Comparison of ENCODE assay signal across 15 cellular contexts in the genomic region with DNA sequence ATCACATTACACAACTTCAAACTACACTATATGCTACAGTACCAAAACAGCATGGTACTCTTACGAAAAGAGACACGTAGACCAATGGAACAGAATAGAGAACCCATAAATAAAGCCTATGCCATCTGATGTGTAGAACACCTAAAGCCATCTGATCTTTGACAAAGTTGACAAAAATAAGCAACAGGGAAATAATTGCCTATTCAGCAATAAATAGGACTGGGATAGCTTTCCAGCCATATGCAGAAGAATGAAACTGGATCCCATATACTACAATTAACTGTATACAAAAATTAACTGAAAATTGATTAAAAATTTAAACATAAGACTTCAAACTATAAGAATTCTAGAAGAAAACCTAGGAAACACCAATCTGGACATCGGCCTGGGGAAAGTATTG.
DNase-seq lines count a peak whose midpoint lies in the region; ATAC-seq and TF ChIP-seq lines count a peak whose summit lies in the region.
"Had no signal": no experiment of that assay in that cellular context is flagged by ENCODE, and none has a peak within 500 bp of the region (broad histone marks: within the 10 kb centered on the region; RNA-seq: fewer than 3 reads in every experiment).

No MANE protein-coding gene starts in this region.

- H3K4me1 ChIP-seq in DND-41 (ENCODE audit: insufficient read depth, low read length): peaks cover 42% of the 10 kb centered on the region
- H3K4me1 ChIP-seq in KMS-11 (ENCODE audit: low read depth, poor library complexity, severe bottlenecking): peaks cover 81% of the 10 kb centered on the region
- H3K4me1 ChIP-seq: BE2C; BLaER1 treated with 17β-estradiol and CSF1 and Interleukin-3, amounts not matched to agents 10 nM and 100 nM; HAP-1 had no signal

- H3K4me2 ChIP-seq in DND-41 (ENCODE audit: insufficient read depth, low read length): peak overlapping the region; percentile 27; the same call in 1 of the 2 replicates
- peak overlapping the region; percentile 57 for H3K4me2 ChIP-seq in KMS-11
- H3K4me2 ChIP-seq: BLaER1 treated with 17β-estradiol and CSF1 and Interleukin-3, amounts not matched to agents 10 nM and 100 nM; GM23338 had no signal

- no peak overlapping the region for H2AFZ ChIP-seq in DND-41 (ENCODE audit: low read depth, low read length)
- H2AFZ ChIP-seq in KMS-11 (ENCODE audit: low read depth): no peak overlapping the region
- H2AFZ ChIP-seq: GM23338 had no signal

- H3K27me3 ChIP-seq in DND-41 (ENCODE audit: insufficient read depth, low read length, poor library complexity) (no peaks in the 10 kb centered on the region), KMS-11 (ENCODE audit: insufficient read depth, low read depth) (no peaks in the 10 kb centered on the region)
- H3K27me3 ChIP-seq: BE2C; BLaER1 treated with 17β-estradiol and CSF1 and Interleukin-3, amounts not matched to agents 10 nM and 100 nM had no signal

- H3K36me3 ChIP-seq in DND-41 (ENCODE audit: insufficient read depth, low read length) (no peaks in the 10 kb centered on the region), KMS-11 (ENCODE audit: insufficient read depth) (no peaks in the 10 kb centered on the region)
- H3K36me3 ChIP-seq: BE2C; BLaER1 treated with 17β-estradiol and CSF1 and Interleukin-3, amounts not matched to agents 10 nM and 100 nM; HAP-1 had no signal

- H3K9ac ChIP-seq in DND-41 (ENCODE audit: low read depth, low read length): no peak overlapping the region
- H3K9ac ChIP-seq in KMS-11: no peak overlapping the region
- H3K9ac ChIP-seq: BLaER1 treated with 17β-estradiol and CSF1 and Interleukin-3, amounts not matched to agents 10 nM and 100 nM had no signal

- H3K79me2 ChIP-seq in DND-41 (ENCODE audit: insufficient read depth, low read length) (no peaks in the 10 kb centered on the region), KMS-11 (ENCODE audit: insufficient read depth, low read depth) (no peaks in the 10 kb centered on the region)

- H3K4me3 ChIP-seq in DND-41 (ENCODE audit: low read depth in 1 of 2, low read length in 2 of 2): no peak overlapping the region
- no peak overlapping the region for H3K4me3 ChIP-seq in KMS-11 (IDR thresholded peaks at IDR 0.05; ENCODE audit: insufficient read depth, low read depth, low read length)
- H3K4me3 ChIP-seq: BLaER1 treated with 17β-estradiol and CSF1 and Interleukin-3, amounts not matched to agents 10 nM and 100 nM; GM23338; HAP-1 had no signal

- H3K9me3 ChIP-seq in DND-41 (ENCODE audit: insufficient read depth, low read length, severe bottlenecking): peaks cover 4% of the 10 kb centered on the region
- H3K9me3 ChIP-seq: BE2C, HAP-1 had no signal

- TF ChIP-seq CTCF in DND-41 (IDR thresholded peaks at IDR 0.05; ENCODE audit: borderline replicate concordance, extremely low read depth, low read length, poor library complexity, severe bottlenecking) (no peak), KMS-11 (conservative IDR thresholded peaks at IDR 0.05; ENCODE audit: low read depth, low read length) (no peak)

- no peak for DNase-seq in DND-41
- no peak for DNase-seq in epithelial cell of prostate (ENCODE audit: low read depth, low spot score)
- no peak for DNase-seq in HuH-7.5 (ENCODE audit: low spot score)
- DNase-seq in HUDEP-2 (lab: John Stamatoyannopoulos, UW; ENCODE audit: unreplicated experiment in 76 of 76): no peak
- DNase-seq: BE2C; CD4-positive, alpha-beta T cell; CD8-positive, alpha-beta memory T cell; DMS79; GF-D8; HFFc6 had no signal

- H4K20me1 ChIP-seq in DND-41 (ENCODE audit: insufficient read depth, low read length) (no peaks in the 10 kb centered on the region), KMS-11 (ENCODE audit: insufficient read depth) (no peaks in the 10 kb centered on the region)
- H4K20me1 ChIP-seq: BLaER1 treated with 17β-estradiol and CSF1 and Interleukin-3, amounts not matched to agents 10 nM and 100 nM had no signal

- H3K27ac ChIP-seq in DND-41 (ENCODE audit: low read length) (peak overlapping the region; percentile 27; the same call in 1 of the 2 replicates), KMS-11 (peak overlapping the region; percentile 52; the same call in 1 of the 2 replicates), epithelial cell of prostate (peak overlapping the region; percentile 33)
- H3K27ac ChIP-seq: BLaER1 treated with 17β-estradiol and CSF1 and Interleukin-3, amounts not matched to agents 10 nM and 100 nM had no signal

- no peak for ATAC-seq in DND-41 (ENCODE audit: insufficient read depth, low read depth)
- ATAC-seq in HG02623 (IDR thresholded peaks at IDR 0.05; ENCODE audit: unreplicated experiment): no peak
- ATAC-seq: GM23338 had no signal
